Comparison of ENCODE assay signal across 18 cellular contexts in genomic region chr17:79485991-79486390, GRCh38.
A peak's percentile ranks its signal among the peaks of the same experiment; 100 is the strongest.
DNase-seq lines count a peak whose midpoint lies in the region; ATAC-seq and TF ChIP-seq lines count a peak whose summit lies in the region.
"Had no signal": no experiment of that assay in that cellular context is flagged by ENCODE, and none has a peak within 500 bp of the region (broad histone marks: within the 10 kb centered on the region; RNA-seq: fewer than 3 reads in every experiment).

No MANE protein-coding gene starts in this region.

- H3K27ac ChIP-seq in colonic mucosa: no peak overlapping the region
- H3K27ac ChIP-seq: 22Rv1, HL-60 had no signal

- H3K4me1 Mint-ChIP-seq in brain: peaks cover 42% of the 10 kb centered on the region
- peaks cover 57% of the 10 kb centered on the region for H3K4me1 Mint-ChIP-seq in nephron progenitor cell

- ATAC-seq in HG03196 (IDR thresholded peaks at IDR 0.05; ENCODE audit: unreplicated experiment): no peak
- ATAC-seq: GM12878, HCT116 had no signal

- DNase-seq in NCI-H524 (lab: John Stamatoyannopoulos, UW): peak; percentile 67 to 82
- no peak for DNase-seq in NCI-H524 treated with DMSO at 0.1 percent for 48 hours (lab: John Stamatoyannopoulos, UW)
- no peak for DNase-seq in nephron progenitor cell
- no peak for DNase-seq in colonic mucosa
- DNase-seq in medulla oblongata (ENCODE audit: extremely low spot score): no peak
- DNase-seq in NOMO-1 (lab: John Stamatoyannopoulos, UW; ENCODE audit: unreplicated experiment in 2 of 2): no peak
- DNase-seq: C1 segment of cervical spinal cord; Calu3; CD4-positive, alpha-beta T cell; DMS 273 treated with DMSO at 0.1 percent for 48 hours; DMS79; GOT3 had no signal

- H3K9ac ChIP-seq in colonic mucosa (ENCODE audit: low read depth in 2 of 2, low read length in 2 of 2): no peak overlapping the region

- TF ChIP-seq CTCF in brain (conservative IDR thresholded peaks at IDR 0.05) (no peak), nephron progenitor cell (IDR thresholded peaks at IDR 0.05) (no peak), colonic mucosa (IDR thresholded peaks at IDR 0.05) (no peak)

- H3K36me3 Mint-ChIP-seq in brain (no peaks in the 10 kb centered on the region), nephron progenitor cell (ENCODE audit: low read depth) (no peaks in the 10 kb centered on the region)

- H3K27ac Mint-ChIP-seq in brain (peak overlapping the region in 3 of 5 experiments; percentile 10 to 67 (median 40)), nephron progenitor cell (peak overlapping the region; percentile 22)
- H3K27ac Mint-ChIP-seq: CD4-positive, alpha-beta T cell had no signal

- H3K4me3 Mint-ChIP-seq in brain (no peak overlapping the region), nephron progenitor cell (no peak overlapping the region)
- H3K4me3 Mint-ChIP-seq: CD4-positive, alpha-beta T cell had no signal

- intact Hi-C loops in colonic mucosa (cut with DNase I): no loop called here

- H3K4me1 ChIP-seq in colonic mucosa: no peaks in the 10 kb centered on the region

- no peaks in the 10 kb centered on the region for H3K36me3 ChIP-seq in colonic mucosa

- H3K27me3 ChIP-seq in colonic mucosa: no peaks in the 10 kb centered on the region

- H3K4me3 ChIP-seq in colonic mucosa: no peak overlapping the region
- H3K4me3 ChIP-seq: GM12878 had no signal

- peaks cover 3% of the 10 kb centered on the region for H3K27me3 Mint-ChIP-seq in brain
- peaks cover 27% of the 10 kb centered on the region for H3K27me3 Mint-ChIP-seq in nephron progenitor cell (ENCODE audit: low read depth, poor library complexity)

- H3K9me3 Mint-ChIP-seq in brain: peaks cover 0 to 4% (median 0%) of the 10 kb centered on the region in 5 experiments
- no peaks in the 10 kb centered on the region for H3K9me3 Mint-ChIP-seq in nephron progenitor cell
- H3K9me3 Mint-ChIP-seq: CD4-positive, alpha-beta T cell had no signal

- no peaks in the 10 kb centered on the region for H3K9me3 ChIP-seq in colonic mucosa

Comparison
In these comparisons a context has a peak if more than half of its experiments do, and no peak if none do; other contexts are left out.
1. DNase-seq: peak in NCI-H524 (2 of 2); none in NCI-H524 treated with DMSO at 0.1 percent for 48 hours (single experiment), nephron progenitor cell (single experiment), colonic mucosa (single experiment), medulla oblongata (single experiment) and NOMO-1 (0 of 2).